Comparison of ENCODE assay signal across 8 cellular contexts in genomic region chr3:184811999-184812844, GRCh38. TPM values are rescaled to one million over a fixed set of nuclear protein-coding genes. Genes with fewer than 3 reads are reported as not detected.
A peak's percentile ranks its signal among the peaks of the same experiment; 100 is the strongest.
DNase-seq lines count a peak whose midpoint lies in the region; ATAC-seq and TF ChIP-seq lines count a peak whose summit lies in the region.

Gene VPS8 (plus strand): TSS chr3:184812166. CDS start chr3:184824633, 12,467 bp downstream.

- H3K9me3 Mint-ChIP-seq in immature natural killer cell: no peaks in the 10 kb centered on the region

- peak within 1 kb of the TSS; percentile 91 to 100 (median 95) for H3K27ac Mint-ChIP-seq in immature natural killer cell

- intact Hi-C loops in spleen (cut with DNase I; ENCODE audit: low total_unique reads): no loop called here

- ATAC-seq in GM18907 (IDR thresholded peaks at IDR 0.05; ENCODE audit: unreplicated experiment): peak; percentile 89
- peak; percentile 92 for ATAC-seq in HG03159 (IDR thresholded peaks at IDR 0.05; ENCODE audit: unreplicated experiment)

- H3K9me3 ChIP-seq in spleen: no peaks in the 10 kb centered on the region

- H3K36me3 Mint-ChIP-seq in immature natural killer cell: peaks cover 0 to 9% (median 8%) of the 10 kb centered on the region in 3 donors

- H3K27me3 Mint-ChIP-seq in immature natural killer cell (ENCODE audit: low read depth in 3 of 3): peaks cover 6 to 11% (median 8%) of the 10 kb centered on the region in 3 donors

- DNase-seq in AG08396 (ENCODE audit: low spot score) (peak; percentile 97), NCI-H2227 (lab: John Stamatoyannopoulos, UW; ENCODE audit: unreplicated experiment) (peak; percentile 97), caudate nucleus (lab: John Stamatoyannopoulos, UW) (peak in 60 of 61 donors; percentile 47 to 97 (median 92)), immature natural killer cell (peak; percentile 96 to 97 (median 96)), spleen (peak; percentile 99)

- peaks cover 0 to 16% (median 6%) of the 10 kb centered on the region in 6 donors for H3K36me3 ChIP-seq in spleen

- H3K4me3 ChIP-seq in WI38 (ENCODE audit: low read depth, low read length) (peak within 1 kb of the TSS; percentile 91), spleen (peak within 1 kb of the TSS; percentile 62 to 94 (median 88))

- H3K27me3 ChIP-seq in spleen (replicated peaks in 1 of 7): no peaks in the 10 kb centered on the region

- TF ChIP-seq CTCF in WI38 (IDR thresholded peaks at IDR 0.05; ENCODE audit: low read depth, low read length) (peak; percentile 27; the same call in 1 of the 2 replicates), spleen (IDR thresholded peaks at IDR 0.05 in 8 of 11, conservative IDR thresholded peaks at IDR 0.05 in 3 of 11) (peak; percentile 57 to 92 (median 87))

- TF ChIP-seq POLR2A in spleen (IDR thresholded peaks at IDR 0.05): peak in 2 of 3 donors; percentile 67 to 79

- H3K27ac ChIP-seq in caudate nucleus (ENCODE audit: low read depth, low read length) (peak within 1 kb of the TSS; percentile 68), spleen (peak within 1 kb of the TSS; percentile 82 to 94 (median 90))

- peak within 1 kb of the TSS; percentile 92 to 99 (median 95) for H3K4me3 Mint-ChIP-seq in immature natural killer cell

- WGBS in spleen, 5 donors: 0 to 1% (median 0%) methylated on average over 59 to 62 of the region's 62 CpGs

- peaks cover 29 to 39% of the 10 kb centered on the region in 2 donors for H3K4me1 Mint-ChIP-seq in immature natural killer cell

- peaks cover 11 to 59% (median 30%) of the 10 kb centered on the region in 6 donors for H3K4me1 ChIP-seq in spleen

RNA-seq across cellular contexts. Expression of gene VPS8, which starts in this region (rescaled TPM):
- polyA plus RNA-seq in immature natural killer cell (10 to 100 TPM; 16.0 to 20.8 (median 16.7) TPM), spleen (10 to 100 TPM in 2 of 3 donors, 1 to 10 TPM in 1; 9.1 to 12.0 (median 11.6) TPM)
- total RNA-seq in spleen: 100 to 1,000 TPM in 5 of 7 donors, 10 to 100 TPM in 2; 88.6 to 169 (median 109) TPM

Comparison
In these comparisons a context has a peak if more than half of its experiments do, and no peak if none do; other contexts are left out.
1. Peak in every context shown above with its lines: DNase-seq, ATAC-seq, H3K4me3 ChIP-seq and H3K27ac ChIP-seq.